1 cellular context compared by ENCODE assay signal in the genomic region with DNA sequence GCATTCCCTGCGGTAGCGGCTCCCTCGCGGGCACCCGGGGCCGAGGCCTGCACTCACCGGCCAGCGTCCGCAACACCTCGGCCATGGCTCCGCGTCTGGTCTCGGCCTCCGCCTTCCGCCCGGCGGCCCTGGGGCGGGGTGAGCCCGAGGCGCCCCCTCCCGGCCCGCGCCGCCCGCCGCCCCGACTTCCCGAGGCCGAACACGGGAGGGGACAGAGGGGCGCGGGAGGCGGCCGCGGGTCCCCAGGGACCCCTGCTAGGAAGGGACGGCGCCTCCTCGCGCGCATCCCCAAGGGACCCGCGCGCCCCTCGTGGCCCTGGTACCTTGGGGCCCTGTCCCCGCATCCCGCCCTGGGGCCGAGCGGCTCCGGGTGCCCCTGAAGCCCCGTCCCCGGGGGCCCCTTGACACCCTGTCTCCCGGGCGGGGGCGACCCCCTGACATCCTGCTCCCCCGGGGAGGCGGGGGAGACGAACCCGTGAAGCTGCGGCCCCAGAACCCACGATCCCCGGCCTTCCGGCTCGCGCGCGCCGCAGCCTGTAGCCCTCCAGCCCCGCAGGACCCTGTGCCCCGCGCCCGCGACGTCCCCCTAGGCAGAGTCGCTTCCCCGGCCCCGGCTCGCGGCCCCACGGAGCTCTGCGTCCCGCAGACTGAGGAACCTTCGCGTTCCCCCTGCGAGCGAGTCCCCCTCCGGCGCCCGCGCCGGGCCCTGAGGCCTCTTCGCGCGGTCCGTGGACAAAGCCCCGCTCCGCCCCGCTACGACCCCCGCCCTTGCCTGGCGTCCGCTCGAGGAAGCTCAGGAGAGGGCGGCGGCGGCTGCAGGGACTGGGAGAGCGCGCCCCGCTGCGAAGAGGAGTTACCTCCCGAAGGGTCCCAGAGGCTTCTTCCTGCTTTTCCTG.
TF ChIP-seq lines count a peak whose summit lies in the region.

A gene (minus strand): TSS at position 97 of the 896 bp plus-strand sequence.

TF ChIP-seq in K562, 482 proteins besides CTCF, POLR2A, EP300 and RAD21 (continued from another document):
- TF ChIP-seq, protein P1, sequence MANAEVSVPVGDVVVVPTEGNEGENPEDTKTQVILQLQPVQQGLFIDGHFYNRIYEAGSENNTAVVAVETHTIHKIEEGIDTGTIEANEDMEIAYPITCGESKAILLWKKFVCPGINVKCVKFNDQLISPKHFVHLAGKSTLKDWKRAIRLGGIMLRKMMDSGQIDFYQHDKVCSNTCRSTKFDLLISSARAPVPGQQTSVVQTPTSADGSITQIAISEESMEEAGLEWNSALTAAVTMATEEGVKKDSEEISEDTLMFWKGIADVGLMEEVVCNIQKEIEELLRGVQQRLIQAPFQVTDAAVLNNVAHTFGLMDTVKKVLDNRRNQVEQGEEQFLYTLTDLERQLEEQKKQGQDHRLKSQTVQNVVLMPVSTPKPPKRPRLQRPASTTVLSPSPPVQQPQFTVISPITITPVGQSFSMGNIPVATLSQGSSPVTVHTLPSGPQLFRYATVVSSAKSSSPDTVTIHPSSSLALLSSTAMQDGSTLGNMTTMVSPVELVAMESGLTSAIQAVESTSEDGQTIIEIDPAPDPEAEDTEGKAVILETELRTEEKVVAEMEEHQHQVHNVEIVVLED (CRISPR knock-in tag; IDR thresholded peaks at IDR 0.05) = no peak
- TF ChIP-seq, protein P2, sequence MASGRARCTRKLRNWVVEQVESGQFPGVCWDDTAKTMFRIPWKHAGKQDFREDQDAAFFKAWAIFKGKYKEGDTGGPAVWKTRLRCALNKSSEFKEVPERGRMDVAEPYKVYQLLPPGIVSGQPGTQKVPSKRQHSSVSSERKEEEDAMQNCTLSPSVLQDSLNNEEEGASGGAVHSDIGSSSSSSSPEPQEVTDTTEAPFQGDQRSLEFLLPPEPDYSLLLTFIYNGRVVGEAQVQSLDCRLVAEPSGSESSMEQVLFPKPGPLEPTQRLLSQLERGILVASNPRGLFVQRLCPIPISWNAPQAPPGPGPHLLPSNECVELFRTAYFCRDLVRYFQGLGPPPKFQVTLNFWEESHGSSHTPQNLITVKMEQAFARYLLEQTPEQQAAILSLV (tag; IDR thresholded peaks at IDR 0.05) = no peak
- no peak for TF ChIP-seq ZNF274 (IDR thresholded peaks at IDR 0.05; ENCODE audit: borderline replicate concordance, low read depth, low read length)
- TF ChIP-seq MECOM (CRISPR knock-in tag; IDR thresholded peaks at IDR 0.05) = no peak
- peak; percentile 83 for TF ChIP-seq ILF3 (IDR thresholded peaks at IDR 0.05; ENCODE audit: borderline replicate concordance)
- TF ChIP-seq, protein P3, sequence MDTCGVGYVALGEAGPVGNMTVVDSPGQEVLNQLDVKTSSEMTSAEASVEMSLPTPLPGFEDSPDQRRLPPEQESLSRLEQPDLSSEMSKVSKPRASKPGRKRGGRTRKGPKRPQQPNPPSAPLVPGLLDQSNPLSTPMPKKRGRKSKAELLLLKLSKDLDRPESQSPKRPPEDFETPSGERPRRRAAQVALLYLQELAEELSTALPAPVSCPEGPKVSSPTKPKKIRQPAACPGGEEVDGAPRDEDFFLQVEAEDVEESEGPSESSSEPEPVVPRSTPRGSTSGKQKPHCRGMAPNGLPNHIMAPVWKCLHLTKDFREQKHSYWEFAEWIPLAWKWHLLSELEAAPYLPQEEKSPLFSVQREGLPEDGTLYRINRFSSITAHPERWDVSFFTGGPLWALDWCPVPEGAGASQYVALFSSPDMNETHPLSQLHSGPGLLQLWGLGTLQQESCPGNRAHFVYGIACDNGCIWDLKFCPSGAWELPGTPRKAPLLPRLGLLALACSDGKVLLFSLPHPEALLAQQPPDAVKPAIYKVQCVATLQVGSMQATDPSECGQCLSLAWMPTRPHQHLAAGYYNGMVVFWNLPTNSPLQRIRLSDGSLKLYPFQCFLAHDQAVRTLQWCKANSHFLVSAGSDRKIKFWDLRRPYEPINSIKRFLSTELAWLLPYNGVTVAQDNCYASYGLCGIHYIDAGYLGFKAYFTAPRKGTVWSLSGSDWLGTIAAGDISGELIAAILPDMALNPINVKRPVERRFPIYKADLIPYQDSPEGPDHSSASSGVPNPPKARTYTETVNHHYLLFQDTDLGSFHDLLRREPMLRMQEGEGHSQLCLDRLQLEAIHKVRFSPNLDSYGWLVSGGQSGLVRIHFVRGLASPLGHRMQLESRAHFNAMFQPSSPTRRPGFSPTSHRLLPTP (IDR thresholded peaks at IDR 0.05; ENCODE audit: borderline replicate concordance, extremely low read depth, insufficient read length) = no peak
- no peak for TF ChIP-seq MAFG (tag; conservative IDR thresholded peaks at IDR 0.05)
- no peak for TF ChIP-seq DIDO1 (tag; IDR thresholded peaks at IDR 0.05; ENCODE audit: low read depth)
